In genomic region chr2:223826995-223827394, GRCh38 we compare ENCODE assay signal across 23 cellular contexts.
"Had no signal": no experiment of that assay in that cellular context is flagged by ENCODE, and none has a peak within 500 bp of the region (broad histone marks: within the 10 kb centered on the region; RNA-seq: fewer than 3 reads in every experiment).

No MANE protein-coding gene starts in this region.

- H3K4me1 Mint-ChIP-seq: stimulated activated effector memory CD8-positive, alpha-beta T cell treated with anti-CD3 and anti-CD28 coated beads, Interleukin-12 subunit alpha, Interleukin-12 subunit beta, amount 100 ng/mL, for 72 hours had no signal

- H3K27me3 ChIP-seq: heart right ventricle, hepatocyte, ovary, right atrium auricular region, right lobe of liver, suprapubic skin, tibial artery, upper lobe of right lung had no signal

- H3K9me3 Mint-ChIP-seq: natural killer cell treated with Interleukin-12 subunit alpha and Interleukin-12 subunit beta and Interleukin-15 and Interleukin-18, amount 100 ng/mL, for 72 hours; stimulated activated effector memory CD8-positive, alpha-beta T cell treated with anti-CD3 and anti-CD28 coated beads, Interleukin-12 subunit alpha, Interleukin-12 subunit beta, amount 100 ng/mL, for 72 hours; stimulated activated naive CD8-positive, alpha-beta T cell treated with anti-CD3 and anti-CD28 coated beads, Interleukin-15, Interleukin-2, amounts not matched to agents 100 ng/mL and 50 ng/mL, for 24 hours had no signal

- H3K27ac Mint-ChIP-seq: naive thymus-derived CD4-positive, alpha-beta T cell; natural killer cell treated with Interleukin-12 subunit alpha and Interleukin-12 subunit beta and Interleukin-15 and Interleukin-18, amount 100 ng/mL, for 72 hours; progenitor cell of endocrine pancreas; stimulated activated effector memory CD8-positive, alpha-beta T cell treated with anti-CD3 and anti-CD28 coated beads, Interleukin-12 subunit alpha, Interleukin-12 subunit beta, amount 100 ng/mL, for 72 hours; stimulated activated naive CD8-positive, alpha-beta T cell treated with anti-CD3 and anti-CD28 coated beads, Interleukin-15, Interleukin-2, amounts not matched to agents 100 ng/mL and 50 ng/mL, for 24 hours had no signal

- H3K4me3 ChIP-seq: heart right ventricle, hepatocyte, left ventricle myocardium inferior, lung, ovary, right atrium auricular region, right lobe of liver, suprapubic skin, thoracic aorta, tibial artery, upper lobe of right lung had no signal

- FAIRE-seq: islet of Langerhans, kidney, urothelium cell line had no signal

- H3K27ac ChIP-seq: heart right ventricle, hepatocyte, left ventricle myocardium inferior, ovary, right atrium auricular region, right lobe of liver, suprapubic skin, thoracic aorta, tibial artery, upper lobe of right lung had no signal

- H3K36me3 Mint-ChIP-seq: natural killer cell treated with Interleukin-12 subunit alpha and Interleukin-12 subunit beta and Interleukin-15 and Interleukin-18, amount 100 ng/mL, for 72 hours; stimulated activated effector memory CD8-positive, alpha-beta T cell treated with anti-CD3 and anti-CD28 coated beads, Interleukin-12 subunit alpha, Interleukin-12 subunit beta, amount 100 ng/mL, for 72 hours had no signal

- DNase-seq: heart right ventricle; kidney; left ventricle myocardium inferior; naive thymus-derived CD4-positive, alpha-beta T cell; ovary; right lobe of liver; stimulated activated CD4-positive, alpha-beta T cell treated with anti-CD3 and anti-CD28 coated beads, Interleukin-12 subunit alpha, Interleukin-12 subunit beta, amount 100 ng/mL, for 4 hours; stimulated activated CD4-positive, alpha-beta T cell treated with anti-CD3 and anti-CD28 coated beads, Interleukin-4, amount 100 ng/mL, for 24 hours; stimulated activated naive CD4-positive, alpha-beta T cell; tibial artery; trophoblast cell; upper lobe of right lung had no signal

- H3K4me1 ChIP-seq: heart right ventricle, left ventricle myocardium inferior, right atrium auricular region, right lobe of liver, suprapubic skin, tibial artery, upper lobe of right lung had no signal

- H3K4me3 Mint-ChIP-seq: naive thymus-derived CD4-positive, alpha-beta T cell; natural killer cell treated with Interleukin-12 subunit alpha and Interleukin-12 subunit beta and Interleukin-15 and Interleukin-18, amount 100 ng/mL, for 72 hours; stimulated activated effector memory CD8-positive, alpha-beta T cell treated with anti-CD3 and anti-CD28 coated beads, Interleukin-12 subunit alpha, Interleukin-12 subunit beta, amount 100 ng/mL, for 72 hours; stimulated activated naive CD8-positive, alpha-beta T cell treated with anti-CD3 and anti-CD28 coated beads, Interleukin-15, Interleukin-2, amounts not matched to agents 100 ng/mL and 50 ng/mL, for 24 hours had no signal

- ATAC-seq: heart right ventricle; naive thymus-derived CD4-positive, alpha-beta T cell; natural killer cell treated with Interleukin-12 subunit alpha and Interleukin-12 subunit beta and Interleukin-15 and Interleukin-18, amount 100 ng/mL, for 72 hours; right lobe of liver; stimulated activated effector memory CD8-positive, alpha-beta T cell treated with anti-CD3 and anti-CD28 coated beads, Interleukin-12 subunit alpha, Interleukin-12 subunit beta, amount 100 ng/mL, for 72 hours; upper lobe of right lung had no signal

- H3K36me3 ChIP-seq: heart right ventricle, left ventricle myocardium inferior, ovary, right atrium auricular region, right lobe of liver, suprapubic skin, thoracic aorta, tibial artery, upper lobe of right lung had no signal

- H3K27me3 Mint-ChIP-seq: naive thymus-derived CD4-positive, alpha-beta T cell; natural killer cell treated with Interleukin-12 subunit alpha and Interleukin-12 subunit beta and Interleukin-15 and Interleukin-18, amount 100 ng/mL, for 72 hours; progenitor cell of endocrine pancreas; stimulated activated naive CD8-positive, alpha-beta T cell treated with anti-CD3 and anti-CD28 coated beads, Interleukin-15, Interleukin-2, amounts not matched to agents 100 ng/mL and 50 ng/mL, for 24 hours had no signal

- H3K9me3 ChIP-seq: heart right ventricle, left ventricle myocardium inferior, ovary, right atrium auricular region, right lobe of liver, suprapubic skin, thoracic aorta, tibial artery, upper lobe of right lung had no signal
